ENCODE assay signal across 1 cellular context in the genomic region with DNA sequence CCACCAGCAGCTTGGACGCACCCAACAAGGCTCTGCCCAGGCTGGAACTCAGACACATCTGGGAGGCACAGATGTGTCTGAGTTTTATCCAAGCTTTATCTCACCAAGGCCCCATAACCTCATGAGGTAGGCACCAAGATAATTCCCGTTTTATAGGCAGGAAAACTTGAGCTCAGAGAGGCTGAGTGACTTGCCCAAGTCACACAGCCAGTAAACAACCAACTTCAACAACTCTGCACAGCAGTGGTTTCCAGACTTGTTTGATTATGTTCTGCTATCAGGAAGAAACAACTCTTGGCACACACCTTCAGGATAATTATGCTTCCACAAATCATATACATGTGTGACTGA.
A peak's percentile ranks its signal among the peaks of the same experiment; 100 is the strongest.
TF ChIP-seq lines count a peak whose summit lies in the region.

No MANE protein-coding gene starts in this region.

TF ChIP-seq in HepG2, 621 proteins besides CTCF, POLR2A, EP300 and RAD21 (continued from another document):
- no peak for TF ChIP-seq GMEB2 (CRISPR knock-in tag; IDR thresholded peaks at IDR 0.05; ENCODE audit: low read depth)
- no peak for TF ChIP-seq ZNF510 (CRISPR knock-in tag; IDR thresholded peaks at IDR 0.05; ENCODE audit: low read depth)
- no peak for TF ChIP-seq ISL2 (CRISPR knock-in tag; IDR thresholded peaks at IDR 0.05)
- no peak for TF ChIP-seq HOXA3 (CRISPR knock-in tag; IDR thresholded peaks at IDR 0.05)
- TF ChIP-seq FOXK1 (CRISPR knock-in tag; IDR thresholded peaks at IDR 0.05; ENCODE audit: borderline replicate concordance, low read depth) = no peak
- no peak for TF ChIP-seq RAD51 (IDR thresholded peaks at IDR 0.05; ENCODE audit: borderline replicate concordance)
- no peak for TF ChIP-seq TIGD3 (CRISPR knock-in tag; IDR thresholded peaks at IDR 0.05; ENCODE audit: borderline replicate concordance)
- TF ChIP-seq BORCS8-MEF2B (CRISPR knock-in tag; IDR thresholded peaks at IDR 0.05) = no peak
- TF ChIP-seq ZNF44 (CRISPR knock-in tag; IDR thresholded peaks at IDR 0.05) = no peak
- TF ChIP-seq ZNF292 (CRISPR knock-in tag; IDR thresholded peaks at IDR 0.05; ENCODE audit: borderline replicate concordance, low read depth) = no peak
- TF ChIP-seq ZFYVE20 (CRISPR knock-in tag; IDR thresholded peaks at IDR 0.05; ENCODE audit: borderline replicate concordance, low read depth) = no peak
- TF ChIP-seq CREM (IDR thresholded peaks at IDR 0.05) = no peak
- TF ChIP-seq CREM (CRISPR knock-in tag; IDR thresholded peaks at IDR 0.05) = no peak
- TF ChIP-seq POGK (CRISPR knock-in tag; conservative IDR thresholded peaks at IDR 0.05) = 0 out of 2 replicates have a peak, but pooled peaks have one; percentile 16
- TF ChIP-seq DPF2 (CRISPR knock-in tag; IDR thresholded peaks at IDR 0.05; ENCODE audit: borderline replicate concordance, low read depth) = no peak
- TF ChIP-seq ZNF768 (CRISPR knock-in tag; IDR thresholded peaks at IDR 0.05) = peak; percentile 97
- TF ChIP-seq KDM1A (CRISPR knock-in tag; IDR thresholded peaks at IDR 0.05) = peak; percentile 71; the same call in 1 of the 2 replicates
- TF ChIP-seq MAFK (conservative IDR thresholded peaks at IDR 0.05 in 1 of 2, IDR thresholded peaks at IDR 0.05 in 1 of 2; ENCODE audit: low read length in 2 of 2) = no peak
- no peak for TF ChIP-seq FOSL1 (CRISPR knock-in tag; IDR thresholded peaks at IDR 0.05; ENCODE audit: borderline replicate concordance)
- no peak for TF ChIP-seq ARID4A (CRISPR knock-in tag; IDR thresholded peaks at IDR 0.05; ENCODE audit: borderline replicate concordance)
- no peak for TF ChIP-seq ARID2 (CRISPR knock-in tag; IDR thresholded peaks at IDR 0.05; ENCODE audit: borderline replicate concordance)
- no peak for TF ChIP-seq MLLT10 (CRISPR knock-in tag; IDR thresholded peaks at IDR 0.05)
- TF ChIP-seq ZNF672 (CRISPR knock-in tag; IDR thresholded peaks at IDR 0.05) = no peak
- TF ChIP-seq, protein P1, sequence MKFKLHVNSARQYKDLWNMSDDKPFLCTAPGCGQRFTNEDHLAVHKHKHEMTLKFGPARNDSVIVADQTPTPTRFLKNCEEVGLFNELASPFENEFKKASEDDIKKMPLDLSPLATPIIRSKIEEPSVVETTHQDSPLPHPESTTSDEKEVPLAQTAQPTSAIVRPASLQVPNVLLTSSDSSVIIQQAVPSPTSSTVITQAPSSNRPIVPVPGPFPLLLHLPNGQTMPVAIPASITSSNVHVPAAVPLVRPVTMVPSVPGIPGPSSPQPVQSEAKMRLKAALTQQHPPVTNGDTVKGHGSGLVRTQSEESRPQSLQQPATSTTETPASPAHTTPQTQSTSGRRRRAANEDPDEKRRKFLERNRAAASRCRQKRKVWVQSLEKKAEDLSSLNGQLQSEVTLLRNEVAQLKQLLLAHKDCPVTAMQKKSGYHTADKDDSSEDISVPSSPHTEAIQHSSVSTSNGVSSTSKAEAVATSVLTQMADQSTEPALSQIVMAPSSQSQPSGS (CRISPR knock-in tag; IDR thresholded peaks at IDR 0.05) = no peak
- TF ChIP-seq ZNF253 (CRISPR knock-in tag; IDR thresholded peaks at IDR 0.05; ENCODE audit: borderline replicate concordance) = no peak
- TF ChIP-seq ZFP36 (IDR thresholded peaks at IDR 0.05; ENCODE audit: borderline replicate concordance, low read depth, low read length, partially characterized antibody) = peak; percentile 29
- no peak for TF ChIP-seq ZNF101 (CRISPR knock-in tag; IDR thresholded peaks at IDR 0.05; ENCODE audit: borderline replicate concordance, low read depth)
- no peak for TF ChIP-seq SNAPC5 (CRISPR knock-in tag; IDR thresholded peaks at IDR 0.05; ENCODE audit: borderline replicate concordance)
- TF ChIP-seq DRAP1 (CRISPR knock-in tag; IDR thresholded peaks at IDR 0.05) = no peak
- no peak for TF ChIP-seq ZNF644 (CRISPR knock-in tag; IDR thresholded peaks at IDR 0.05; ENCODE audit: low read depth)
- 0 out of 2 replicates have a peak, but pooled peaks have one; percentile 13 for TF ChIP-seq ZNF136 (CRISPR knock-in tag; IDR thresholded peaks at IDR 0.05; ENCODE audit: low read depth)
- no peak for TF ChIP-seq U2AF2 (IDR thresholded peaks at IDR 0.05; ENCODE audit: low read depth, low read length)
- TF ChIP-seq ZSCAN21 (CRISPR knock-in tag; IDR thresholded peaks at IDR 0.05; ENCODE audit: borderline replicate concordance) = no peak
- no peak for TF ChIP-seq CHCHD3 (CRISPR knock-in tag; IDR thresholded peaks at IDR 0.05)
- TF ChIP-seq ZNF652 (CRISPR knock-in tag; IDR thresholded peaks at IDR 0.05; ENCODE audit: borderline replicate concordance, low read depth) = no peak
- no peak for TF ChIP-seq YY1 (IDR thresholded peaks at IDR 0.05; ENCODE audit: insufficient read depth, insufficient replicate concordance, low read depth, low read length)
- no peak for TF ChIP-seq TBL1XR1 (IDR thresholded peaks at IDR 0.05; ENCODE audit: borderline replicate concordance, low read length, partially characterized antibody)
- no peak for TF ChIP-seq NKX3-1 (CRISPR knock-in tag; IDR thresholded peaks at IDR 0.05)
- no peak for TF ChIP-seq GPN1 (CRISPR knock-in tag; IDR thresholded peaks at IDR 0.05; ENCODE audit: borderline replicate concordance)
- no peak for TF ChIP-seq MEF2D (CRISPR knock-in tag; IDR thresholded peaks at IDR 0.05)
- TF ChIP-seq FOXJ3 (CRISPR knock-in tag; IDR thresholded peaks at IDR 0.05; ENCODE audit: borderline replicate concordance) = 0 out of 2 replicates have a peak, but pooled peaks have one; percentile 4
